Comparison of ENCODE assay signal across 25 cellular contexts in the genomic region with DNA sequence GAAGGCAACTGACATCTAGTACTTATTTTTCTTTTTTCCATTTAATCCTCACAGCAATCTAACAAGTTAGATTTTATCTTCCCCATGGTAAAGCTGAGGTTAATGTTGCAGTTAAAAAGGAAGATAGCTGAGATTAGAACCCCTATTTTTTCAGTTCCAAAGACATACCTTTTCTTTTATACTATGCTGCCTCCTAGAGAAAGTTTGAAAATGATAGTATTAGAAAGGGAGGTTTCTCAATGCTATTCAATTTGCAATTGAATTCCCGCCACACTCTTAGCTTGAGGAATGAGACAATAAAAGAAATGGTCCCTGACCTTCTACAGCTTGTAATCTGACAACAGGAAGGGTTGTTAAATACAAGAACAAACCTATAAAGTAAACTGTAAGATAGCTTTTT.
DNase-seq lines count a peak whose midpoint lies in the region; ATAC-seq, FAIRE-seq and TF ChIP-seq lines count a peak whose summit lies in the region.
"Had no signal": no experiment of that assay in that cellular context is flagged by ENCODE, and none has a peak within 500 bp of the region (broad histone marks: within the 10 kb centered on the region; RNA-seq: fewer than 3 reads in every experiment).

No MANE protein-coding gene starts in this region.

- ATAC-seq in Right ventricle myocardium superior (ENCODE audit: poor library complexity) (no peak), K562 (peak; percentile 71), left colon (peak; percentile 93), GM19452 (IDR thresholded peaks at IDR 0.05; ENCODE audit: unreplicated experiment) (no peak)
- ATAC-seq: activated T-helper 17 cell treated with anti-CD3 and anti-CD28 coated beads, Interleukin-2, amount 50 U/mL, for 72 hours; right cardiac atrium had no signal

- no peak for FAIRE-seq in K562 (lab: Jason Lieb, UNC)
- FAIRE-seq: D721Med, islet of Langerhans, urothelium cell line had no signal

- no peak overlapping the region for H3K9ac ChIP-seq in K562 (ENCODE audit: insufficient read depth in 1 of 2, low read depth in 2 of 2, low read length in 2 of 2)
- H3K9ac ChIP-seq: BLaER1 treated with 17β-estradiol and CSF1 and Interleukin-3, amounts not matched to agents 10 nM and 100 nM had no signal

- in situ Hi-C loops in K562 (cut with MboI), result loop anchor here (10.0 kb wide), 1 partner anchor 336 kb away; a partner anchor contains a TSS
- in situ Hi-C loops in GM13976 (cut with MboI; ENCODE audit: low sequenced_read_pairs, unreplicated experiment), result no loop called here

- H3K79me2 ChIP-seq in K562 (ENCODE audit: control insufficient read depth, insufficient read depth, low read length), result no peaks in the 10 kb centered on the region

- TF ChIP-seq CTCF in cardiac muscle cell (IDR thresholded peaks at IDR 0.05; ENCODE audit: low read depth, low read length), result peak; percentile 16
- peak in 1 of 3 experiments; percentile 64; a peak in 2 of 6 replicates for TF ChIP-seq CTCF in K562 (IDR thresholded peaks at IDR 0.05 in 2 of 3, conservative IDR thresholded peaks at IDR 0.05 in 1 of 3; ENCODE audit: insufficient read depth in 2 of 3, low read depth in 1 of 3, low read length in 3 of 3)
- TF ChIP-seq CTCF in GM13976 (IDR thresholded peaks at IDR 0.05; ENCODE audit: borderline replicate concordance, control extremely low read depth, extremely low read depth, insufficient read depth, missing control alignments), result no peak
- TF ChIP-seq CTCF in dorsolateral prefrontal cortex (IDR thresholded peaks at IDR 0.05 in 54 of 56, conservative IDR thresholded peaks at IDR 0.05 in 2 of 56; ENCODE audit: low read depth in 1 of 56, partially characterized antibody in 56 of 56), result no peak

- TF ChIP-seq RAD21 in K562 (CRISPR knock-in tag; conservative IDR thresholded peaks at IDR 0.05 in 1 of 2, IDR thresholded peaks at IDR 0.05 in 1 of 2), result peak; percentile 89 to 93

- H3K9me3 ChIP-seq in cardiac muscle cell (ENCODE audit: low read depth) (no peaks in the 10 kb centered on the region), K562 (replicated peaks; ENCODE audit: control insufficient read depth, insufficient read depth, low read depth, low read length) (no peaks in the 10 kb centered on the region)
- H3K9me3 ChIP-seq: BLaER1 treated with 17β-estradiol and CSF1 and Interleukin-3, amounts not matched to agents 10 nM and 100 nM; colonic mucosa had no signal

- WGBS in K562 (ENCODE audit: insufficient coverage, low coverage, missing lambda C conversion rate), result 73% methylated on average over 1 of the region's 1 CpG

- no peak overlapping the region for H2AFZ ChIP-seq in K562 (ENCODE audit: low read depth, low read length)

- no peak overlapping the region for H3K4me3 ChIP-seq in cardiac muscle cell
- H3K4me3 ChIP-seq in K562, result no peak overlapping the region
- H3K4me3 ChIP-seq in dorsolateral prefrontal cortex, result no peak overlapping the region
- H3K4me3 ChIP-seq: BLaER1 treated with 17β-estradiol and CSF1 and Interleukin-3, amounts not matched to agents 10 nM and 100 nM; colonic mucosa; lung had no signal

- TF ChIP-seq POLR2A in K562 (conservative IDR thresholded peaks at IDR 0.05), result no peak

- POLR2A ChIA-PET in K562 (lab: Yijun Ruan, JAX), result interaction anchor here (0.6 to 1.2 kb wide), 4 partner anchors 13 to 342 kb away, joined by 3 read pairs; no protein-coding TSS in a partner anchor

- intact Hi-C loops in Right ventricle myocardium superior (cut with DNase I) (no loop called here), K562 (cut with micrococcal nuclease) (loop anchor here (1.0 to 10.0 kb wide), 6 partner anchors 69 to 899 kb away; no protein-coding TSS in a partner anchor), left colon (cut with DNase I, micrococcal nuclease) (no loop called here), dorsolateral prefrontal cortex (cut with DNase I) (loop anchor here in 1 of 2 donors (10.0 kb wide), 2 partner anchors 336 to 896 kb away; a partner anchor contains a TSS)

- H3K36me3 ChIP-seq in cardiac muscle cell (no peaks in the 10 kb centered on the region), K562 (ENCODE audit: control insufficient read depth, insufficient read depth, low read length) (no peaks in the 10 kb centered on the region)
- H3K36me3 ChIP-seq: colonic mucosa had no signal

- CTCF ChIA-PET in K562 (lab: Yijun Ruan, JAX; ENCODE audit: low intra/inter-chr PET ratio), result interaction anchor here (0.9 kb wide), 1 partner anchor 339 kb away, joined by 3 read pairs; no protein-coding TSS in a partner anchor

- H3K9me1 ChIP-seq in K562 (ENCODE audit: control insufficient read depth, insufficient read depth, low read length), result no peaks in the 10 kb centered on the region

- TF ChIP-seq EP300 in K562 (IDR thresholded peaks at IDR 0.05; ENCODE audit: low read length), result peak; percentile 5; the same call in 1 of the 2 replicates

- no TSS peak for BruUV-seq in K562 (replicated peaks; lab: Mats Ljungman, UMichigan)

- peaks cover 12% of the 10 kb centered on the region for H3K4me1 ChIP-seq in cardiac muscle cell (ENCODE audit: low read depth)
- peaks cover 0 to 6% of the 10 kb centered on the region in 2 experiments; a peak in 2 of 5 replicates for H3K4me1 ChIP-seq in K562 (replicated peaks in 1 of 2; ENCODE audit: control insufficient read depth in 2 of 2, insufficient read depth in 2 of 2, low read length in 2 of 2)
- H3K4me1 ChIP-seq: BLaER1 treated with 17β-estradiol and CSF1 and Interleukin-3, amounts not matched to agents 10 nM and 100 nM had no signal

- no peak overlapping the region for H3K27ac ChIP-seq in cardiac muscle cell
- H3K27ac ChIP-seq in K562 (ENCODE audit: extremely low read depth, low read depth, low read length), result no peak overlapping the region
- no peak overlapping the region for H3K27ac ChIP-seq in dorsolateral prefrontal cortex
- H3K27ac ChIP-seq: BLaER1 treated with 17β-estradiol and CSF1 and Interleukin-3, amounts not matched to agents 10 nM and 100 nM; colonic mucosa had no signal

- H3K27me3 ChIP-seq in cardiac muscle cell (no peaks in the 10 kb centered on the region), K562 (ENCODE audit: control insufficient read depth in 2 of 2, insufficient read depth in 2 of 2, low read length in 2 of 2) (no peaks in the 10 kb centered on the region), dorsolateral prefrontal cortex (no peaks in the 10 kb centered on the region)
- H3K27me3 ChIP-seq: BLaER1 treated with 17β-estradiol and CSF1 and Interleukin-3, amounts not matched to agents 10 nM and 100 nM; colonic mucosa had no signal

- H3K4me2 ChIP-seq in K562 (ENCODE audit: insufficient read depth, low read length), result no peak overlapping the region
- H3K4me2 ChIP-seq: BLaER1 treated with 17β-estradiol and CSF1 and Interleukin-3, amounts not matched to agents 10 nM and 100 nM had no signal

- DNase-seq in cardiac muscle cell (ENCODE audit: low read depth in 1 of 2, low spot score in 1 of 2), result no peak
- DNase-seq in Right ventricle myocardium superior, result no peak
- no peak for DNase-seq in K562 (ENCODE audit: extremely low read depth in 1 of 4, low spot score in 3 of 4)
- DNase-seq in left colon, result no peak
- no peak for DNase-seq in NCI-H1105 treated with DMSO at 0.1 percent for 48 hours (lab: John Stamatoyannopoulos, UW)
- DNase-seq in GM13976 (ENCODE audit: low spot score), result no peak
- DNase-seq in dorsolateral prefrontal cortex, result no peak
- DNase-seq: ACHN; activated CD4-positive, alpha-beta T cell treated with anti-CD3 and anti-CD28 coated beads for 4 hours; activated naive CD8-positive, alpha-beta T cell treated with anti-CD3 and anti-CD28 coated beads for 36 hours; colonic mucosa; NCI-H1694; NCI-H345; NK-92 treated with Interleukin-12 subunit alpha and Interleukin-12 subunit beta, amount 100 ng/mL, for 24 hours; nucleus accumbens; right cardiac atrium; substantia nigra; T-helper 9 cell had no signal

- H4K20me1 ChIP-seq in K562 (replicated peaks; ENCODE audit: control insufficient read depth, insufficient read depth, low read length), result no peaks in the 10 kb centered on the region
- H4K20me1 ChIP-seq: BLaER1 treated with 17β-estradiol and CSF1 and Interleukin-3, amounts not matched to agents 10 nM and 100 nM had no signal

TF ChIP-seq in K562, 482 proteins besides CTCF, POLR2A, EP300 and RAD21 (continues in another document):
- no peak for TF ChIP-seq RAD51 (IDR thresholded peaks at IDR 0.05; ENCODE audit: borderline replicate concordance, low read depth)
- TF ChIP-seq CREBBP (IDR thresholded peaks at IDR 0.05; ENCODE audit: low read depth, low read length), result no peak
- TF ChIP-seq, protein P1, sequence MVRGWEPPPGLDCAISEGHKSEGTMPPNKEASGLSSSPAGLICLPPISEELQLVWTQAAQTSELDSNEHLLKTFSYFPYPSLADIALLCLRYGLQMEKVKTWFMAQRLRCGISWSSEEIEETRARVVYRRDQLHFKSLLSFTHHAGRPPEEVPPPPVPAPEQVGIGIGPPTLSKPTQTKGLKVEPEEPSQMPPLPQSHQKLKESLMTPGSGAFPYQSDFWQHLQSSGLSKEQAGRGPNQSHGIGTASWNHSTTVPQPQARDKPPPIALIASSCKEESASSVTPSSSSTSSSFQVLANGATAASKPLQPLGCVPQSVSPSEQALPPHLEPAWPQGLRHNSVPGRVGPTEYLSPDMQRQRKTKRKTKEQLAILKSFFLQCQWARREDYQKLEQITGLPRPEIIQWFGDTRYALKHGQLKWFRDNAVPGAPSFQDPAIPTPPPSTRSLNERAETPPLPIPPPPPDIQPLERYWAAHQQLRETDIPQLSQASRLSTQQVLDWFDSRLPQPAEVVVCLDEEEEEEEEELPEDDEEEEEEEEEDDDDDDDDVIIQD (CRISPR knock-in tag; IDR thresholded peaks at IDR 0.05), result no peak
- TF ChIP-seq, protein P2, sequence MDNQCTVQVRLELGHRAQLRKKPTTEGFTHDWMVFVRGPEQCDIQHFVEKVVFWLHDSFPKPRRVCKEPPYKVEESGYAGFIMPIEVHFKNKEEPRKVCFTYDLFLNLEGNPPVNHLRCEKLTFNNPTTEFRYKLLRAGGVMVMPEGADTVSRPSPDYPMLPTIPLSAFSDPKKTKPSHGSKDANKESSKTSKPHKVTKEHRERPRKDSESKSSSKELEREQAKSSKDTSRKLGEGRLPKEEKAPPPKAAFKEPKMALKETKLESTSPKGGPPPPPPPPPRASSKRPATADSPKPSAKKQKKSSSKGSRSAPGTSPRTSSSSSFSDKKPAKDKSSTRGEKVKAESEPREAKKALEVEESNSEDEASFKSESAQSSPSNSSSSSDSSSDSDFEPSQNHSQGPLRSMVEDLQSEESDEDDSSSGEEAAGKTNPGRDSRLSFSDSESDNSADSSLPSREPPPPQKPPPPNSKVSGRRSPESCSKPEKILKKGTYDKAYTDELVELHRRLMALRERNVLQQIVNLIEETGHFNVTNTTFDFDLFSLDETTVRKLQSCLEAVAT (IDR thresholded peaks at IDR 0.05), result 0 out of 4 replicates have a peak, but pooled peaks of 1 of the 2 experiments have one; percentile 17
- TF ChIP-seq MAZ (CRISPR knock-in tag; conservative IDR thresholded peaks at IDR 0.05 in 1 of 2, IDR thresholded peaks at IDR 0.05 in 1 of 2), result peak in 1 of 2 experiments; percentile 65; a peak in 1 of 4 replicates
- no peak for TF ChIP-seq ZNF232 (CRISPR knock-in tag; IDR thresholded peaks at IDR 0.05)

Comparison
In these comparisons a context has a peak if more than half of its experiments do, and no peak if none do; other contexts are left out.
1. ATAC-seq: peak in K562 (single experiment) and left colon (single experiment); none in Right ventricle myocardium superior (single experiment) and GM19452 (single experiment).